23 cellular contexts compared by ENCODE assay signal in the genomic region with DNA sequence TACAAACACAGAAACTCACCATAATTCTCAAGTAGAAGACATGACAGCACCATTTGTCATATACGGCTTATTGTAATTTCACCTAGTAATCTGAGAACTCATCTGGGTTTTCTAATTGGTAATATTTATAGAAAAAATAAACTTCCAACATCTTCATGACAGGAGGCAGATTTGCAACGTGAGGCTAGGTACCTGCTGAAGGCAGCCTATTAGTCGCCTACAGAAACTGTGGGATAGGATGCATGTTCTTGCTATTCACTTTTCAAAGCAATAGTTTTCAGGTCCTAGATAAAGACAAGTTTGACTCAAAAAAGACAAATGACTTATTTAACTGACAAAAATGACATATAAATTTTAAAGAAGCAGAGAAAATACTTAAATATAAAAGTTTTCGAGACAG. TPM values are rescaled to one million over a fixed set of nuclear protein-coding genes. Genes with fewer than 3 reads are reported as not detected.
"Had no signal": no experiment of that assay in that cellular context is flagged by ENCODE, and none has a peak within 500 bp of the region (broad histone marks: within the 10 kb centered on the region; RNA-seq: fewer than 3 reads in every experiment).

No MANE protein-coding gene starts in this region.

- H3K4me3 ChIP-seq: coronary artery, dorsolateral prefrontal cortex, esophagus squamous epithelium, gastrocnemius medialis, heart right ventricle, left lung, lower lobe of right lung had no signal

- H3K27ac ChIP-seq: coronary artery, dorsolateral prefrontal cortex, epithelial cell of prostate, esophagus squamous epithelium, gastrocnemius medialis, heart right ventricle, left lung, lower lobe of right lung had no signal

- H3K27ac Mint-ChIP-seq: naive thymus-derived CD4-positive, alpha-beta T cell had no signal

- DNase-seq: dermis blood vessel endothelial cell; dorsolateral prefrontal cortex; effector CD4-positive, alpha-beta T cell; effector memory CD4-positive, alpha-beta T cell; erythroblast; esophagus squamous epithelium; foreskin fibroblast; foreskin melanocyte; gastrocnemius medialis; glutamatergic neuron; heart right ventricle; hippocampal formation; left cardiac atrium; left lung; left ventricle myocardium superior; lower lobe of right lung; mesenchymal stem cell; midbrain; naive thymus-derived CD4-positive, alpha-beta T cell had no signal

- H3K4me1 ChIP-seq: gastrocnemius medialis, left lung, lower lobe of right lung had no signal

- H3K36me3 ChIP-seq: esophagus squamous epithelium, gastrocnemius medialis, heart right ventricle, left lung, lower lobe of right lung had no signal

- H3K9me3 ChIP-seq: gastrocnemius medialis had no signal

RNA-seq across cellular contexts. Expression of a gene that starts 2.9 kb away (rescaled TPM):
- total RNA-seq: gastrocnemius medialis; left cardiac atrium; left ventricle myocardium superior; lower lobe of right lung; mononuclear cell; mucosa of gallbladder; naive thymus-derived CD4-positive, alpha-beta T cell had no signal
- polyA plus RNA-seq: naive thymus-derived CD4-positive, alpha-beta T cell had no signal
